9 cellular contexts compared by ENCODE assay signal in genomic region chr22:47129902-47130301, GRCh38.
DNase-seq lines count a peak whose midpoint lies in the region; ATAC-seq and TF ChIP-seq lines count a peak whose summit lies in the region.
"Had no signal": no experiment of that assay in that cellular context is flagged by ENCODE, and none has a peak within 500 bp of the region (broad histone marks: within the 10 kb centered on the region; RNA-seq: fewer than 3 reads in every experiment).

No MANE protein-coding gene starts in this region.

- H3K36me3 ChIP-seq in lower lobe of right lung: no peaks in the 10 kb centered on the region

- H3K4me3 Mint-ChIP-seq in CD14-positive monocyte: no peak overlapping the region
- no peak overlapping the region for H3K4me3 Mint-ChIP-seq in activated T-helper 2 cell treated with anti-CD3 and anti-CD28 coated beads, Interferon-gamma antibody, Interleukin-2, Interleukin-4, amounts not matched to agents 10 μg/mL and 5 μg/mL and 100 μg/mL, durations not matched to agents 14 hours and 24 hours and 36 hours (ENCODE audit: low read depth)
- no peak overlapping the region for H3K4me3 Mint-ChIP-seq in CD4-positive, alpha-beta T cell

- ATAC-seq in lower lobe of right lung (peak; percentile 24 to 40), HG02973 (IDR thresholded peaks at IDR 0.05; ENCODE audit: unreplicated experiment) (no peak), HG03097 (IDR thresholded peaks at IDR 0.05; ENCODE audit: low FRiP score, unreplicated experiment) (no peak)
- no peak for ATAC-seq in CD4-positive, alpha-beta T cell (ENCODE audit: poor library complexity)
- ATAC-seq: right cardiac atrium had no signal

- H3K36me3 Mint-ChIP-seq in CD14-positive monocyte: peaks cover 21 to 25% of the 10 kb centered on the region in 2 donors
- H3K36me3 Mint-ChIP-seq in activated T-helper 2 cell treated with anti-CD3 and anti-CD28 coated beads, Interferon-gamma antibody, Interleukin-2, Interleukin-4, amounts not matched to agents 10 μg/mL and 5 μg/mL and 100 μg/mL, durations not matched to agents 14 hours and 24 hours and 36 hours (ENCODE audit: low read depth): no peaks in the 10 kb centered on the region
- H3K36me3 Mint-ChIP-seq in CD4-positive, alpha-beta T cell (ENCODE audit: low read depth): peaks cover 4% of the 10 kb centered on the region

- no peak for TF ChIP-seq CTCF in CD14-positive monocyte (IDR thresholded peaks at IDR 0.05)
- no peak for TF ChIP-seq CTCF in lower lobe of right lung (IDR thresholded peaks at IDR 0.05)
- TF ChIP-seq CTCF in CD4-positive, alpha-beta T cell (IDR thresholded peaks at IDR 0.05): no peak

- peaks cover 0 to 2% (median 1%) of the 10 kb centered on the region in 3 donors for H3K27me3 Mint-ChIP-seq in CD14-positive monocyte (ENCODE audit: low read depth in 3 of 3)
- H3K27me3 Mint-ChIP-seq in activated T-helper 2 cell treated with anti-CD3 and anti-CD28 coated beads, Interferon-gamma antibody, Interleukin-2, Interleukin-4, amounts not matched to agents 10 μg/mL and 5 μg/mL and 100 μg/mL, durations not matched to agents 14 hours and 24 hours and 36 hours (ENCODE audit: low read depth): no peaks in the 10 kb centered on the region
- H3K27me3 Mint-ChIP-seq in CD4-positive, alpha-beta T cell: no peaks in the 10 kb centered on the region

- H3K27ac ChIP-seq in lower lobe of right lung: no peak overlapping the region
- no peak overlapping the region for H3K27ac ChIP-seq in CD4-positive, alpha-beta T cell (ENCODE audit: low read depth, low read length)

- no peak overlapping the region for H3K4me3 ChIP-seq in lower lobe of right lung

- no peaks in the 10 kb centered on the region for H3K4me1 ChIP-seq in lower lobe of right lung

- DNase-seq in CD14-positive monocyte (ENCODE audit: low spot score) (peak; percentile 69), HuH-7.5 (ENCODE audit: low spot score) (peak; percentile 29), lower lobe of right lung (peak; percentile 49), activated gamma-delta T cell (lab: John Stamatoyannopoulos, UW) (no peak)
- DNase-seq in activated T-helper 2 cell treated with anti-CD3 and anti-CD28 coated beads, Interferon-gamma antibody, Interleukin-2, Interleukin-4, amounts not matched to agents 10 μg/mL and 5 μg/mL and 100 μg/mL, durations not matched to agents 14 hours and 24 hours and 36 hours (ENCODE audit: low spot score): no peak
- DNase-seq in CD4-positive, alpha-beta T cell: no peak

- no peaks in the 10 kb centered on the region for H3K9me3 ChIP-seq in lower lobe of right lung
- H3K9me3 ChIP-seq in CD4-positive, alpha-beta T cell (ENCODE audit: control insufficient read depth, low read length): no peaks in the 10 kb centered on the region

- intact Hi-C loops in CD14-positive monocyte (cut with micrococcal nuclease) (no loop called here), lower lobe of right lung (cut with DNase I) (no loop called here)
- intact Hi-C loops in activated T-helper 2 cell treated with anti-CD3 and anti-CD28 coated beads, Interferon-gamma antibody, Interleukin-2, Interleukin-4, amounts not matched to agents 10 μg/mL and 5 μg/mL and 100 μg/mL, durations not matched to agents 14 hours and 24 hours and 36 hours (cut with micrococcal nuclease): no loop called here
- intact Hi-C loops in CD4-positive, alpha-beta T cell (cut with DNase I, micrococcal nuclease): no loop called here

- peak overlapping the region; percentile 5 to 77 (median 53) for H3K27ac Mint-ChIP-seq in CD14-positive monocyte
- H3K27ac Mint-ChIP-seq in activated T-helper 2 cell treated with anti-CD3 and anti-CD28 coated beads, Interferon-gamma antibody, Interleukin-2, Interleukin-4, amounts not matched to agents 10 μg/mL and 5 μg/mL and 100 μg/mL, durations not matched to agents 14 hours and 24 hours and 36 hours: peak overlapping the region; percentile 52
- no peak overlapping the region for H3K27ac Mint-ChIP-seq in CD4-positive, alpha-beta T cell

- CTCF ChIA-PET in CD4-positive, alpha-beta T cell (lab: Charles Lee): no interaction called here

- H3K4me1 Mint-ChIP-seq in CD14-positive monocyte: peaks cover 6% of the 10 kb centered on the region
- H3K4me1 Mint-ChIP-seq in activated T-helper 2 cell treated with anti-CD3 and anti-CD28 coated beads, Interferon-gamma antibody, Interleukin-2, Interleukin-4, amounts not matched to agents 10 μg/mL and 5 μg/mL and 100 μg/mL, durations not matched to agents 14 hours and 24 hours and 36 hours (ENCODE audit: low read depth): no peaks in the 10 kb centered on the region
- no peaks in the 10 kb centered on the region for H3K4me1 Mint-ChIP-seq in CD4-positive, alpha-beta T cell (ENCODE audit: low read depth)

- no peaks in the 10 kb centered on the region for H3K27me3 ChIP-seq in lower lobe of right lung (ENCODE audit: low read depth)
- no peaks in the 10 kb centered on the region for H3K27me3 ChIP-seq in CD4-positive, alpha-beta T cell (ENCODE audit: control insufficient read depth, insufficient read depth, low read length)

- H3K9me3 Mint-ChIP-seq in CD14-positive monocyte: no peaks in the 10 kb centered on the region
- H3K9me3 Mint-ChIP-seq in activated T-helper 2 cell treated with anti-CD3 and anti-CD28 coated beads, Interferon-gamma antibody, Interleukin-2, Interleukin-4, amounts not matched to agents 10 μg/mL and 5 μg/mL and 100 μg/mL, durations not matched to agents 14 hours and 24 hours and 36 hours: no peaks in the 10 kb centered on the region
- no peaks in the 10 kb centered on the region for H3K9me3 Mint-ChIP-seq in CD4-positive, alpha-beta T cell

- POLR2A ChIA-PET in CD4-positive, alpha-beta T cell (lab: Charles Lee): no interaction called here

Comparison
In these comparisons a context has a peak if more than half of its experiments do, and no peak if none do; other contexts are left out.
1. DNase-seq: peak in CD14-positive monocyte (single experiment), HuH-7.5 (single experiment) and lower lobe of right lung (single experiment); none in activated T-helper 2 cell treated with anti-CD3 and anti-CD28 coated beads, Interferon-gamma antibody, Interleukin-2, Interleukin-4, amounts not matched to agents 10 μg/mL and 5 μg/mL and 100 μg/mL, durations not matched to agents 14 hours and 24 hours and 36 hours (single experiment), CD4-positive, alpha-beta T cell (0 of 10) and activated gamma-delta T cell (single experiment).
2. ATAC-seq: peak in lower lobe of right lung (2 of 2); none in HG02973 (single experiment), CD4-positive, alpha-beta T cell (single experiment) and HG03097 (single experiment).